ENCODE assay signal across 8 cellular contexts in the genomic region with DNA sequence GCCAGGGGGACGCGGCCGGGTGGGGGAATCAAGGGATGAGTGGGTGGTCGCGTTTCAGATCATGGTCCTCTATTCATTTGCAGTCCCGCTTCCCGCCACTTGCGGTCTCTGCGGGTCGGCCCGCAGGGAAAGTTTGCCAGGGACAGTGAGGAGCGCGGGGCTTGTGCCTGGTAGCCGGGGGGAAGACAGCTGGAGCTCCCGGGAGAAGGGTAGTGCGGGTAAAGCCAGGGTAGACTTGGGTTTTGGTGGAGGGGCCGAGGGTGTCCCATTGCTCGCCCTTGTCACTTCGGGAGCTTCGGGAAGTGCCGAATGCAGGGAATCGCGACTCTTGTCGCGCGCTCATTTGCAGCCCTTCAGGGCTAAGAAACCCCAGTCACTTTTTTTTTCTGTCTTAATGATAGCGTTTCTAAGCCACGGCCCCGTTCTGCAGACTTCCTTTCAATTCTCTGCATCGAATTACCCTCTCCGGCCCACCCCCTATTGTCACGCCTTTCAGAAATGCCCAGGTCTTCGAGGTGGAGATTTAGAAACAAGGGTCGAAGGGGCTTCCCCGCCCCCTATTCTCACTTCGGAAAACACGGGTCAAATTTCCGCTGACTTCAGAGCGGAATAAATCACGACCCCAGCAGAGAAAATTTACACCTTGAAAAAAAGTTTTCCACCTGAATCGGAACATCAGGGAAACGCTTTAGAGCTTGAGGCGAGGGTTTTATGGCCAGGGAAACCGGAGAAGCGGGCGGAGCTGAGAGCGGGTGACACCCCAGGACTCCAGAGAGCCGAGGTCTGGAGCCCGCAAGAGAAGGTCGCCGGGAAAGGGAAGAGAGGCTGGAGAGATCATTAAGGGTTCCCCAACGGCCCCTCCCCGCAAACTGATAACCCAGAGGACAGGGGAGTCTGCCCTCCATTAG. TPM values are rescaled to one million over a fixed set of nuclear protein-coding genes. Genes with fewer than 3 reads are reported as not detected.
DNase-seq lines count a peak whose midpoint lies in the region; ATAC-seq and TF ChIP-seq lines count a peak whose summit lies in the region.

No MANE protein-coding gene starts in this region.

- TF ChIP-seq CTCF in brain (conservative IDR thresholded peaks at IDR 0.05) = peak in 1 of 2 experiments; percentile 45

- H3K36me3 Mint-ChIP-seq in brain = no peaks in the 10 kb centered on the region

- H3K4me3 ChIP-seq in mesenchymal stem cell (ENCODE audit: insufficient read depth in 1 of 2, low read depth in 1 of 2, low read length in 2 of 2) = peak overlapping the region; percentile 75 to 83

- peaks cover 0 to 65% of the 10 kb centered on the region in 2 experiments for H3K27me3 ChIP-seq in mesenchymal stem cell (ENCODE audit: control insufficient read depth in 1 of 2, insufficient read depth in 1 of 2, low read length in 2 of 2)

- no peak overlapping the region for H3K4ac ChIP-seq in mesenchymal stem cell (ENCODE audit: low read depth in 1 of 2, low read length in 2 of 2)

- no peak for TF ChIP-seq POLR2A in GM18505 (IDR thresholded peaks at IDR 0.05; ENCODE audit: borderline replicate concordance, extremely low read depth, insufficient read depth, insufficient read length)

- DNase-seq in Right ventricle myocardium inferior (ENCODE audit: missing footprints) = no peak
- no peak for DNase-seq in cardiac septum (ENCODE audit: low spot score)
- DNase-seq in mesenchymal stem cell = no peak
- DNase-seq in NK-92 treated with Interleukin-12 subunit alpha and Interleukin-12 subunit beta, amount 100 ng/mL, for 24 hours (lab: John Stamatoyannopoulos, UW) = no peak
- DNase-seq in 8988T = no peak
- no peak for DNase-seq in stimulated activated CD4-positive, alpha-beta T cell treated with anti-CD3 and anti-CD28 coated beads, Interleukin-15, amount 100 ng/mL, for 24 hours

- H3K4me1 Mint-ChIP-seq in brain = peaks cover 34% of the 10 kb centered on the region

- H2BK15ac ChIP-seq in mesenchymal stem cell (ENCODE audit: low read depth, poor library complexity, severe bottlenecking) = no peak overlapping the region

- H3K4me3 Mint-ChIP-seq in brain = peak overlapping the region; percentile 86 to 88 (median 87)

- peaks cover 0 to 11% of the 10 kb centered on the region in 2 experiments for H3K36me3 ChIP-seq in mesenchymal stem cell (ENCODE audit: control insufficient read depth in 1 of 2, insufficient read depth in 2 of 2, low read depth in 1 of 2, low read length in 2 of 2)

- peak; percentile 32 for ATAC-seq in Right ventricle myocardium inferior
- no peak for ATAC-seq in GM18505 (IDR thresholded peaks at IDR 0.05; ENCODE audit: unreplicated experiment)

- no peak overlapping the region for H4K8ac ChIP-seq in mesenchymal stem cell (ENCODE audit: low read length)

- H3K23ac ChIP-seq in mesenchymal stem cell (ENCODE audit: low read length in 2 of 2) = no peak overlapping the region

- peak overlapping the region; percentile 91 for H2BK5ac ChIP-seq in mesenchymal stem cell (ENCODE audit: low read depth, low read length, poor library complexity, severe bottlenecking)

- intact Hi-C loops in Right ventricle myocardium inferior (cut with DNase I) (loop anchor here (10.0 kb wide), 1 partner anchor 114 kb away; no protein-coding TSS in a partner anchor), cardiac septum (cut with DNase I) (no loop called here)

- no peaks in the 10 kb centered on the region for H3K9me3 ChIP-seq in mesenchymal stem cell (ENCODE audit: control insufficient read depth, low read length)

- H2AFZ ChIP-seq in mesenchymal stem cell (ENCODE audit: low read depth, low read length) = no peak overlapping the region

- H3K9ac ChIP-seq in mesenchymal stem cell (ENCODE audit: low read length) = no peak overlapping the region

- peaks cover 2% of the 10 kb centered on the region for H3K79me1 ChIP-seq in mesenchymal stem cell (replicated peaks; ENCODE audit: low read length, poor library complexity, severe bottlenecking)

- peaks cover 83% of the 10 kb centered on the region for H3K27me3 Mint-ChIP-seq in brain

- no peak overlapping the region for H3K27ac Mint-ChIP-seq in brain

- H3K4me1 ChIP-seq in mesenchymal stem cell (ENCODE audit: control insufficient read depth, insufficient read depth, low read depth, low read length) = peaks cover 8% of the 10 kb centered on the region

- H2BK12ac ChIP-seq in mesenchymal stem cell (ENCODE audit: low read length in 2 of 2) = no peak overlapping the region

- H2AK5ac ChIP-seq in mesenchymal stem cell (ENCODE audit: low read length, severe bottlenecking) = no peak overlapping the region

- peaks cover 0 to 4% (median 0%) of the 10 kb centered on the region in 5 experiments for H3K9me3 Mint-ChIP-seq in brain

- H3K27ac ChIP-seq in mesenchymal stem cell (ENCODE audit: low read length, poor library complexity, severe bottlenecking) = peak overlapping the region; percentile 81

- H3K18ac ChIP-seq in mesenchymal stem cell (ENCODE audit: low read depth in 1 of 2, low read length in 2 of 2) = no peak overlapping the region

- no peak overlapping the region for H4K91ac ChIP-seq in mesenchymal stem cell (ENCODE audit: low read length)

- H2BK120ac ChIP-seq in mesenchymal stem cell (ENCODE audit: low read depth, low read length) = no peak overlapping the region

- WGBS in mesenchymal stem cell = 1% methylated on average over 53 of the region's 53 CpGs

- peak overlapping the region; percentile 44 for H3K4me2 ChIP-seq in mesenchymal stem cell (ENCODE audit: low read length, poor library complexity, severe bottlenecking)

- H3K14ac ChIP-seq in mesenchymal stem cell (ENCODE audit: low read length in 2 of 2) = no peak overlapping the region

RNA-seq across cellular contexts. Expression of gene SHISA3, which starts 1.4 kb away (rescaled TPM):
- total RNA-seq in Right ventricle myocardium inferior = 5.5 TPM
- 0.46 TPM for total RNA-seq in cardiac septum
- 0.37 TPM for polyA plus RNA-seq in brain (ENCODE audit: insufficient read depth, low read depth, low replicate concordance)
- polyA plus RNA-seq in mesenchymal stem cell (2013, experiment 1 of 2) = 1.1 TPM
- polyA plus RNA-seq in mesenchymal stem cell (2013, experiment 2 of 2) = 1.2 TPM
